Comparison of ENCODE assay signal across 27 cellular contexts in the genomic region with DNA sequence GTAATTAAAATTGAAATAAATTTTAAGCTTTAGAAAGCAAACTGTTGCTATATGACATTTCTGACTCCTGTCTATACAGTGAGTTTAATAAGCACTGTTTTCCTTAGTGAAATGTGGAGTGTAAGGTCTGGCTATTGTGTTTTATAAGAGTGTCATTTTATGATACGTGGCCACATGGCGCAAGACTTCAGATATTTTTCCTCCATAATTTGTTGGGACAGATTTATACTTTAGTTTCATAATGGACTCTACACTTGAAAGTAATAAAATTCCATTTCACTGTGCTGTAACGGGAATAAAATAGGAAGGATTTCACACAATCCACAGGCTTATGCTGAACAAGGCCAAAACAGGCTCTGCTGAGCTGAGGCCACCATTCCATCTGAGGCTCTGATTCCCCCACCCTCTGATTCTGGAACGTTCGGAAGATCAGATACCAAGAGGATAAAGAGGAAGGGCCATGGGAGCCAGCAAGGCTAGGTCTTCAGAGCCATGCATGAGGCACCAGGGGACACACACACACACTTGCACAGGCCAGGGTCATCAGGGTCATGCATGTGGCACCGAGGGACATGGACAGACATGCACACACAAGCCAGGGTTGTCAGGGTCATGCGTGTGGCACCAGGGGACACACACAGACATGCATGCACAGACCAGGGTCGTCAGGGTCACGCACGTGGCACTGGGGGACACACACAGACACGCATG. TPM values are rescaled to one million over a fixed set of nuclear protein-coding genes. Genes with fewer than 3 reads are reported as not detected.
A peak's percentile ranks its signal among the peaks of the same experiment; 100 is the strongest.
DNase-seq lines count a peak whose midpoint lies in the region; ATAC-seq, FAIRE-seq and TF ChIP-seq lines count a peak whose summit lies in the region.
"Had no signal": no experiment of that assay in that cellular context is flagged by ENCODE, and none has a peak within 500 bp of the region (broad histone marks: within the 10 kb centered on the region; RNA-seq: fewer than 3 reads in every experiment).

No MANE protein-coding gene starts in this region.

- H3K9me1 ChIP-seq in IMR-90 (ENCODE audit: insufficient read depth, low read length), result peaks cover 17% of the 10 kb centered on the region

- peaks cover 52 to 72% of the 10 kb centered on the region in 2 experiments for H3K79me1 ChIP-seq in IMR-90 (ENCODE audit: low read depth in 1 of 2, low read length in 2 of 2)

- H2BK120ac ChIP-seq in IMR-90 (ENCODE audit: low read depth, low read length), result no peak overlapping the region

- no peaks in the 10 kb centered on the region for H3K27me3 ChIP-seq in BLaER1 treated with 17β-estradiol and CSF1 and Interleukin-3, amounts not matched to agents 10 nM and 100 nM
- H3K27me3 ChIP-seq in IMR-90 (ENCODE audit: control insufficient read depth, insufficient read depth, low read length), result no peaks in the 10 kb centered on the region
- H3K27me3 ChIP-seq in neural progenitor cell, result no peaks in the 10 kb centered on the region
- H3K27me3 ChIP-seq: BE2C, dorsolateral prefrontal cortex had no signal

- H4K91ac ChIP-seq in IMR-90 (ENCODE audit: insufficient read depth, low read depth, low read length), result no peak overlapping the region

- H3K4ac ChIP-seq in IMR-90 (ENCODE audit: low read depth, low read length), result no peak overlapping the region

- no peak overlapping the region for H2AK9ac ChIP-seq in IMR-90 (replicated peaks; ENCODE audit: low read depth, low read length, poor library complexity)

- no peak overlapping the region; the same call in 1 of the 2 replicates for H2AK5ac ChIP-seq in IMR-90 (ENCODE audit: low read depth, low read length)

- no peak overlapping the region for H3K4me3 ChIP-seq in BLaER1 treated with 17β-estradiol and CSF1 and Interleukin-3, amounts not matched to agents 10 nM and 100 nM
- H3K4me3 ChIP-seq in IMR-90 (ENCODE audit: insufficient read depth, low read depth, low read length) (no peak overlapping the region), fibroblast of villous mesenchyme (ENCODE audit: low read depth, low read length) (no peak overlapping the region), neural progenitor cell (no peak overlapping the region)
- H3K4me3 ChIP-seq: dorsolateral prefrontal cortex, lower lobe of right lung, psoas muscle, skin epidermis had no signal

- H2BK15ac ChIP-seq in IMR-90 (ENCODE audit: low read depth, low read length), result no peak overlapping the region

- H3K9me3 Mint-ChIP-seq in neural progenitor cell, result peaks cover 7% of the 10 kb centered on the region
- H3K9me3 Mint-ChIP-seq: HFFc6 had no signal

- TF ChIP-seq POLR2A in IMR-90 (IDR thresholded peaks at IDR 0.05; ENCODE audit: low read depth, low read length), result no peak

- no peak overlapping the region for H3K9ac ChIP-seq in BLaER1 treated with 17β-estradiol and CSF1 and Interleukin-3, amounts not matched to agents 10 nM and 100 nM
- no peak overlapping the region for H3K9ac ChIP-seq in IMR-90 (ENCODE audit: low read depth, low read length)
- H3K9ac ChIP-seq in neural progenitor cell, result no peak overlapping the region

- H3K4me2 ChIP-seq in BLaER1 treated with 17β-estradiol and CSF1 and Interleukin-3, amounts not matched to agents 10 nM and 100 nM, result peak overlapping the region in 6 of 11 experiments; percentile 29 to 63 (median 48); a peak in 5 of 22 replicates
- H3K4me2 ChIP-seq in IMR-90 (ENCODE audit: low read depth, low read length), result no peak overlapping the region
- no peak overlapping the region for H3K4me2 ChIP-seq in neural progenitor cell

- H3K27ac ChIP-seq in BLaER1 treated with 17β-estradiol and CSF1 and Interleukin-3, amounts not matched to agents 10 nM and 100 nM, result no peak overlapping the region
- no peak overlapping the region for H3K27ac ChIP-seq in IMR-90 (ENCODE audit: insufficient read depth, low read length)
- H3K27ac ChIP-seq in neural progenitor cell, result no peak overlapping the region
- H3K27ac ChIP-seq: dorsolateral prefrontal cortex, lower lobe of right lung, psoas muscle, skin epidermis had no signal

- TF ChIP-seq CTCF in IMR-90 (conservative IDR thresholded peaks at IDR 0.05; ENCODE audit: low read depth, low read length) (no peak), fibroblast of villous mesenchyme (IDR thresholded peaks at IDR 0.05; ENCODE audit: insufficient read depth, low read depth, low read length) (no peak), neural progenitor cell (IDR thresholded peaks at IDR 0.05) (no peak)

- H3K18ac ChIP-seq in IMR-90 (ENCODE audit: low read depth, low read length), result no peak overlapping the region

- no peak overlapping the region for H2BK20ac ChIP-seq in IMR-90 (ENCODE audit: low read depth, low read length)

- H3K9me3 ChIP-seq in BLaER1 treated with 17β-estradiol and CSF1 and Interleukin-3, amounts not matched to agents 10 nM and 100 nM (replicated peaks in 1 of 11), result peaks cover 0 to 1% (median 0%) of the 10 kb centered on the region in 11 experiments; a peak in 1 of 22 replicates
- H3K9me3 ChIP-seq in IMR-90 (ENCODE audit: control insufficient read depth, insufficient read depth, low read length), result no peaks in the 10 kb centered on the region
- H3K9me3 ChIP-seq in neural progenitor cell (ENCODE audit: low read depth), result no peaks in the 10 kb centered on the region
- H3K9me3 ChIP-seq: BE2C, Caco-2, lower lobe of right lung, psoas muscle had no signal

- in situ Hi-C loops in IMR-90 (cut with MboI; ENCODE audit: low sequenced_read_pairs), result no loop called here

- no peaks in the 10 kb centered on the region for H3F3A ChIP-seq in neural progenitor cell (ENCODE audit: low read depth)

- H2AFZ ChIP-seq in IMR-90 (replicated peaks; ENCODE audit: low read length, poor library complexity) (peak overlapping the region; percentile 56), neural progenitor cell (replicated peaks) (no peak overlapping the region)

- intact Hi-C loops in IMR-90 (cut with micrococcal nuclease), result no loop called here

- no peak overlapping the region for H3K4me3 Mint-ChIP-seq in neural progenitor cell
- H3K4me3 Mint-ChIP-seq: HFFc6 had no signal

- H3K56ac ChIP-seq in IMR-90 (ENCODE audit: extremely low read depth, insufficient read depth, low read length), result no peak overlapping the region

- peaks cover 25 to 73% (median 60%) of the 10 kb centered on the region in 10 experiments for H3K4me1 ChIP-seq in BLaER1 treated with 17β-estradiol and CSF1 and Interleukin-3, amounts not matched to agents 10 nM and 100 nM
- H3K4me1 ChIP-seq in IMR-90 (ENCODE audit: control insufficient read depth, insufficient read depth, low read length) (peaks cover 6% of the 10 kb centered on the region; the same call in 1 of the 2 replicates), neural progenitor cell (peaks cover 15% of the 10 kb centered on the region)
- H3K4me1 ChIP-seq: Caco-2 had no signal

- DNase-seq in IMR-90, result no peak
- DNase-seq in fibroblast of villous mesenchyme (ENCODE audit: low read depth), result peak; percentile 56
- no peak for DNase-seq in neural progenitor cell (ENCODE audit: low spot score)
- DNase-seq in RPMI8226, result no peak
- DNase-seq in stimulated activated CD4-positive, alpha-beta T cell treated with anti-CD3 and anti-CD28 coated beads, Interleukin-2, amount 100 ng/mL, for 24 hours, result no peak
- no peak for DNase-seq in urothelium cell line (ENCODE audit: low spot score)
- DNase-seq: activated CD4-positive, alpha-beta T cell treated with anti-CD3 and anti-CD28 coated beads for 4 hours; activated CD8-positive, alpha-beta memory T cell treated with anti-CD3 and anti-CD28 coated beads for 24 hours; activated gamma-delta T cell treated with Interleukin-2 at 50 U/mL for 16 hours; BE2C; Caco-2; cerebellar nuclear complex; HFFc6; Kasumi-1; MV-4-11; NCI-H146; NCI-H446 treated with DMSO at 0.1 percent for 48 hours; NCI-H82; nucleus accumbens; psoas muscle; trophoblast cell had no signal

- no peak overlapping the region for H3K23ac ChIP-seq in IMR-90 (ENCODE audit: low read depth, low read length)

- H4K5ac ChIP-seq in IMR-90 (ENCODE audit: low read depth, low read length), result no peak overlapping the region

- dilution Hi-C loops in IMR-90 (cut with HindIII; ENCODE audit: low sequenced_read_pairs, unreplicated experiment), result no loop called here

- BruUV-seq in IMR-90 (replicated peaks; lab: Mats Ljungman, UMichigan), result no TSS peak

- no peak for TF ChIP-seq RAD21 in IMR-90 (IDR thresholded peaks at IDR 0.05; ENCODE audit: low read length)

- no peak overlapping the region for H4K8ac ChIP-seq in IMR-90 (ENCODE audit: low read depth in 2 of 2, low read length in 2 of 2)

- no peak overlapping the region for H3K14ac ChIP-seq in IMR-90 (replicated peaks; ENCODE audit: low read depth, low read length)

- H3K36me3 Mint-ChIP-seq in neural progenitor cell, result peaks cover 23% of the 10 kb centered on the region

- no peak overlapping the region for H2BK5ac ChIP-seq in IMR-90 (ENCODE audit: low read depth, low read length, poor library complexity, severe bottlenecking)

- 99% methylated on average over 6 of the region's 11 CpGs; no CpG with 5 or more reads in 1 of the 2 experiments for WGBS in IMR-90 (ENCODE audit: extremely low coverage in 2 of 2, insufficient read length in 1 of 2), 2 experiments

- H3K79me2 ChIP-seq in neural progenitor cell (ENCODE audit: low read depth), result peaks cover 96% of the 10 kb centered on the region

- H4K20me1 ChIP-seq in BLaER1 treated with 17β-estradiol and CSF1 and Interleukin-3, amounts not matched to agents 10 nM and 100 nM, result peaks cover 8 to 74% (median 25%) of the 10 kb centered on the region in 11 experiments; a peak in 16 of 22 replicates
- H4K20me1 ChIP-seq in IMR-90 (ENCODE audit: insufficient read depth, low read length), result peaks cover 28% of the 10 kb centered on the region
- H4K20me1 ChIP-seq in neural progenitor cell (ENCODE audit: low read depth), result peaks cover 34% of the 10 kb centered on the region

- POLR2A ChIA-PET in IMR-90 (lab: Charles Lee; ENCODE audit: unreplicated experiment), result no interaction called here

- peak overlapping the region; percentile 4 for H3K27ac Mint-ChIP-seq in neural progenitor cell
- H3K27ac Mint-ChIP-seq: HFFc6 had no signal

- no peak for FAIRE-seq in urothelium cell line (lab: Jason Lieb, UNC)
- FAIRE-seq: endothelial cell of umbilical vein had no signal

- H3K36me3 ChIP-seq in BLaER1 treated with 17β-estradiol and CSF1 and Interleukin-3, amounts not matched to agents 10 nM and 100 nM, result peaks cover 0 to 7% (median 0%) of the 10 kb centered on the region in 11 experiments; a peak in 4 of 22 replicates
- H3K36me3 ChIP-seq in IMR-90 (ENCODE audit: control insufficient read depth, insufficient read depth, low read length) (peaks cover 16% of the 10 kb centered on the region), neural progenitor cell (no peaks in the 10 kb centered on the region)
- H3K36me3 ChIP-seq: BE2C, lower lobe of right lung had no signal

- no peaks in the 10 kb centered on the region for H3K4me1 Mint-ChIP-seq in neural progenitor cell

- ATAC-seq in IMR-90 (ENCODE audit: low read depth) (no peak), GM18909 (IDR thresholded peaks at IDR 0.05; ENCODE audit: poor library complexity, unreplicated experiment) (no peak)
- ATAC-seq: lower lobe of right lung had no signal

- CTCF ChIA-PET in IMR-90 (lab: Yijun Ruan, JAX), result no interaction called here

- peaks cover 2% of the 10 kb centered on the region for H3K27me3 Mint-ChIP-seq in neural progenitor cell (ENCODE audit: insufficient read depth, low read depth)

RNA-seq across cellular contexts. Expression of a gene that starts 35.6 kb away (rescaled TPM):
- total RNA-seq in IMR-90 (2012; rRNA removed) (3.3 and 7.2 TPM in 2 replicates), fibroblast of villous mesenchyme (19.6 and 20.3 TPM in 2 replicates), neural progenitor cell (ENCODE audit: low replicate concordance) (36.0 and 40.8 TPM in 2 replicates)
- 4.1 and 7.4 TPM in 2 replicates for polyA plus RNA-seq in IMR-90 (2012; rRNA removed)
- 1.3 and 7.1 TPM in 2 replicates for polyA plus RNA-seq in IMR-90 (2012; cell fraction: cytosol; rRNA removed)
- 24.5 and 34.9 TPM in 2 replicates for polyA plus RNA-seq in IMR-90 (2012; cell fraction: nucleus; rRNA removed; ENCODE audit: low replicate concordance)

Comparison
In these comparisons a context has a peak if more than half of its experiments do, and no peak if none do; other contexts are left out.
1. H3K4me2 ChIP-seq: peak in BLaER1 treated with 17β-estradiol and CSF1 and Interleukin-3, amounts not matched to agents 10 nM and 100 nM (6 of 11); none in IMR-90 (single experiment) and neural progenitor cell (single experiment).